8 cellular contexts compared by ENCODE assay signal in the genomic region with DNA sequence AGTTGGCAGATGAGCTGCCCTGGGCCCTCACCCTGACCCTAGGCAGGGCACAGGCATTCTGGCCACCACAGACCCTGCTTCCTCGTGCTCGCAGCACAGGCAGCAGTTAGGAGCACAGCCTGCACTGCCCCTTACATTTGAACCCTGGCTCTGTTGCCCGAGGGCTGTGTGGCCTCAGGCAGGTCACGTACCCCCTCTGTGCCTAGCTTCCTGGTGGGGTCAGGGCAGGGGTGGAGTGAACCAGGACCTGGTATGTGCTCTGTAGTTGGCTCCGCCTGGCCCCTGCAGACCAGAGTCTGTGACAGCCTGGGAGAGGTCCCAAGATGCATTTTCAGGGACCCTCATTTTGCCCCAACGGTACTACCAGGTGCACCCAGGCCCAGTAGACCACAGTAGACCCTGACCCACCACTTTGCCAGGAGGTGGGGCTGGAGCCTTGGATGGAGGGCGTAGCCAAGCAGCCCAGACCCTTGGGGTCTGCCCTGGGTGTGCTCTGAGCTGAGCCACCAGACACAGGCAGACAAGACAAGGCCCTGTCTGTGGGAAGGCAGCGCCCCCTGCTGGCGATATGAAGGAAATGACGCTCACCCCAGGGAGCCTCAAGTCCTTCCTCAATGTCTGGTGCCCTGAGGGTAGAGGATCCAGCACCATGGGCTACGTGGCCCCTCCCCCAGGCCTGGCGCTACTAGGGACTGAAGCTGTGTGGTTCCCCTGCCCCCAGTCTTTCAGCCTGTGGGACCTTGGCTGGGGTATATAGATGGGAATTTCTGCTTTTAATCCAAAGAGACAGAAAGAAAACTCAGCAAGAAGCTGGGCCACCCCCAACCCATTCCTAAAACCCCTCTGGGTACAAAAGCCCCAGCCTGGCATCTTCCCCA. TPM values are rescaled to one million over a fixed set of nuclear protein-coding genes. Genes with fewer than 3 reads are reported as not detected.
A peak's percentile ranks its signal among the peaks of the same experiment; 100 is the strongest.
DNase-seq lines count a peak whose midpoint lies in the region; ATAC-seq and TF ChIP-seq lines count a peak whose summit lies in the region.

No MANE protein-coding gene starts in this region.

- H3K4me2 ChIP-seq in MM.1S (ENCODE audit: low read depth, low read length) = no peak overlapping the region

- H3K36me3 Mint-ChIP-seq in osteocyte (ENCODE audit: unreplicated experiment) = peaks cover 7% of the 10 kb centered on the region

- H3K79me2 ChIP-seq in MM.1S (ENCODE audit: low read length) = no peaks in the 10 kb centered on the region

- no peak for TF ChIP-seq EP300 in gastroesophageal sphincter (IDR thresholded peaks at IDR 0.05)

- TF ChIP-seq CTCF in MM.1S (IDR thresholded peaks at IDR 0.05; ENCODE audit: low read length) (peak; percentile 91), gastroesophageal sphincter (IDR thresholded peaks at IDR 0.05) (peak in 3 of 4 experiments; percentile 94 to 98 (median 98)), osteocyte (IDR thresholded peaks at IDR 0.05) (peak; percentile 97), thoracic aorta (IDR thresholded peaks at IDR 0.05) (peak; percentile 98)

- no peaks in the 10 kb centered on the region for H4K20me1 ChIP-seq in MM.1S (ENCODE audit: insufficient read depth, low read length)

- peak overlapping the region; percentile 54 for H3K27ac Mint-ChIP-seq in osteocyte (ENCODE audit: unreplicated experiment)

- ATAC-seq in gastroesophageal sphincter (peak; percentile 70), thoracic aorta (ENCODE audit: insufficient number of reproducible peaks, low FRiP score, low read depth) (no peak), HG02973 (IDR thresholded peaks at IDR 0.05; ENCODE audit: unreplicated experiment) (no peak)

- peaks cover 12% of the 10 kb centered on the region for H3K27me3 Mint-ChIP-seq in osteocyte (ENCODE audit: unreplicated experiment)

- H3K9ac ChIP-seq in MM.1S (ENCODE audit: low read length) = no peak overlapping the region

- H3K9me3 ChIP-seq in MM.1S (replicated peaks; ENCODE audit: insufficient read depth, low read length) = no peaks in the 10 kb centered on the region
- H3K9me3 ChIP-seq in SJSA1 (replicated peaks) = no peaks in the 10 kb centered on the region
- H3K9me3 ChIP-seq in gastroesophageal sphincter = no peaks in the 10 kb centered on the region
- H3K9me3 ChIP-seq in thoracic aorta = no peaks in the 10 kb centered on the region

- no peak overlapping the region for H3K4me3 ChIP-seq in MM.1S (ENCODE audit: low read length)
- no peak overlapping the region for H3K4me3 ChIP-seq in SJSA1
- no peak overlapping the region for H3K4me3 ChIP-seq in gastroesophageal sphincter
- H3K4me3 ChIP-seq in thoracic aorta = no peak overlapping the region

- H3K4me3 Mint-ChIP-seq in osteocyte (ENCODE audit: unreplicated experiment) = no peak overlapping the region

- peaks cover 45% of the 10 kb centered on the region for H3K27me3 ChIP-seq in MM.1S (replicated peaks; ENCODE audit: insufficient read depth, low read length)
- H3K27me3 ChIP-seq in SJSA1 (replicated peaks) = no peaks in the 10 kb centered on the region
- peaks cover 9% of the 10 kb centered on the region for H3K27me3 ChIP-seq in gastroesophageal sphincter
- H3K27me3 ChIP-seq in thoracic aorta (replicated peaks; ENCODE audit: insufficient read depth) = no peaks in the 10 kb centered on the region

- H3K4me1 Mint-ChIP-seq in osteocyte (ENCODE audit: unreplicated experiment) = peaks cover 61% of the 10 kb centered on the region

- no peaks in the 10 kb centered on the region for H3K9me2 ChIP-seq in MM.1S (replicated peaks; ENCODE audit: insufficient read depth, low read length)

- H3K36me3 ChIP-seq in MM.1S (replicated peaks; ENCODE audit: insufficient read depth, low read length) = no peaks in the 10 kb centered on the region
- peaks cover 5% of the 10 kb centered on the region; the same call in 1 of the 2 replicates for H3K36me3 ChIP-seq in SJSA1
- H3K36me3 ChIP-seq in gastroesophageal sphincter = peaks cover 0 to 39% of the 10 kb centered on the region in 2 donors
- H3K36me3 ChIP-seq in thoracic aorta = peaks cover 12% of the 10 kb centered on the region

- H3K27ac ChIP-seq in MM.1S (ENCODE audit: low read length) = no peak overlapping the region
- H3K27ac ChIP-seq in SJSA1 = no peak overlapping the region
- H3K27ac ChIP-seq in gastroesophageal sphincter = peak overlapping the region in 3 of 4 donors; percentile 85 to 89 (median 85)
- H3K27ac ChIP-seq in thoracic aorta = peak overlapping the region; percentile 95 to 98

- DNase-seq in GM04504 (ENCODE audit: low read depth) (peak; percentile 51), MM.1S (peak; percentile 72), SJSA1 (ENCODE audit: low read depth in 1 of 2, low spot score in 2 of 2) (peak; percentile 69 to 78), osteocyte (ENCODE audit: extremely low spot score, unreplicated experiment) (peak; percentile 93), thoracic aorta (ENCODE audit: low spot score) (no peak)
- peak; percentile 81 for DNase-seq in activated naive CD4-positive, alpha-beta T cell treated with Interleukin-2 at 50 U/mL for 16 hours

- no peak overlapping the region for H2AFZ ChIP-seq in MM.1S (ENCODE audit: low read length)

- peaks cover 8% of the 10 kb centered on the region for H3F3A ChIP-seq in MM.1S (ENCODE audit: insufficient read depth, low read length)

- WGBS in gastroesophageal sphincter (ENCODE audit: low coverage in 1 of 2), 2 donors = 20 to 80% methylated on average over 1 of the region's 12 CpGs

- H3K9me3 Mint-ChIP-seq in osteocyte (ENCODE audit: unreplicated experiment) = no peaks in the 10 kb centered on the region

- TF ChIP-seq POLR2A in gastroesophageal sphincter (IDR thresholded peaks at IDR 0.05) = no peak

- peaks cover 12% of the 10 kb centered on the region for H3K4me1 ChIP-seq in MM.1S (ENCODE audit: low read length)
- H3K4me1 ChIP-seq in SJSA1 (replicated peaks) = no peaks in the 10 kb centered on the region
- peaks cover 0 to 97% (median 57%) of the 10 kb centered on the region in 3 donors for H3K4me1 ChIP-seq in gastroesophageal sphincter
- peaks cover 41 to 79% of the 10 kb centered on the region in 2 donors for H3K4me1 ChIP-seq in thoracic aorta (ENCODE audit: control insufficient read depth in 1 of 2, low read depth in 2 of 2)

RNA-seq across cellular contexts. Expression of gene LYL1, which starts 9.0 kb away (rescaled TPM):
- not detected in 2 replicates for total RNA-seq in SJSA1 (2014; rRNA removed; shearing (Covaris generic))
- total RNA-seq in gastroesophageal sphincter = 10 to 100 TPM in 2 of 4 donors, 1 to 10 TPM in 2; 9.9 to 11.8 (median 10.8) TPM
- not detected in 2 replicates for total RNA-seq in osteocyte
- 10 to 100 TPM; 10.6 to 36.1 TPM for total RNA-seq in thoracic aorta

RNA-seq across cellular contexts. Expression of gene TRMT1, which starts 22.9 kb away (rescaled TPM):
- 29.6 and 49.9 TPM in 2 replicates for total RNA-seq in SJSA1 (2014; rRNA removed; shearing (Covaris generic))
- total RNA-seq in gastroesophageal sphincter = 10 to 100 TPM; 25.7 to 30.0 (median 28.7) TPM
- 37.4 and 43.1 TPM in 2 replicates for total RNA-seq in osteocyte
- 10 to 100 TPM; 35.3 to 52.3 TPM for total RNA-seq in thoracic aorta

RNA-seq across cellular contexts. Expression of gene NACC1, which starts 24.4 kb away (rescaled TPM):
- 48.9 and 75.9 TPM in 2 replicates for total RNA-seq in SJSA1 (2014; rRNA removed; shearing (Covaris generic))
- 10 to 100 TPM; 23.8 to 55.2 (median 26.2) TPM for total RNA-seq in gastroesophageal sphincter
- 40.4 and 45.1 TPM in 2 replicates for total RNA-seq in osteocyte
- total RNA-seq in thoracic aorta = 10 to 100 TPM; 27.2 to 28.8 TPM

RNA-seq across cellular contexts. Expression of gene STX10, which starts 56.5 kb away (rescaled TPM):
- total RNA-seq in SJSA1 (2014; rRNA removed; shearing (Covaris generic)) = 106 and 125 TPM in 2 replicates
- total RNA-seq in gastroesophageal sphincter (10 to 100 TPM; 45.1 to 69.0 (median 53.0) TPM), osteocyte (48.5 and 50.5 TPM in 2 replicates), thoracic aorta (10 to 100 TPM; 30.8 to 83.4 TPM)

RNA-seq across cellular contexts. Expression of gene IER2, which starts 56.6 kb away (rescaled TPM):
- total RNA-seq in SJSA1 (2014; rRNA removed; shearing (Covaris generic)) = 12.3 and 25.5 TPM in 2 replicates
- 10 to 100 TPM; 33.8 to 62.1 (median 48.0) TPM for total RNA-seq in gastroesophageal sphincter
- 109 and 148 TPM in 2 replicates for total RNA-seq in osteocyte
- 100 to 1,000 TPM; 125 to 440 TPM for total RNA-seq in thoracic aorta

Comparison
In these comparisons a context has a peak if more than half of its experiments do, and no peak if none do; other contexts are left out.
1. H3K27ac ChIP-seq: peak in gastroesophageal sphincter (3 of 4) and thoracic aorta (2 of 2); none in MM.1S (single experiment) and SJSA1 (single experiment).
2. Peak in every context shown above with its lines, with median percentiles within 50 percentile points of each other: CTCF ChIP-seq.